Comparison of ENCODE assay signal across 10 cellular contexts in genomic region chr19:11453468-11454341, GRCh38. TPM values are rescaled to one million over a fixed set of nuclear protein-coding genes. Genes with fewer than 3 reads are reported as not detected.
DNase-seq lines count a peak whose midpoint lies in the region; ATAC-seq, FAIRE-seq and TF ChIP-seq lines count a peak whose summit lies in the region.
"Had no signal": no experiment of that assay in that cellular context is flagged by ENCODE, and none has a peak within 500 bp of the region (broad histone marks: within the 10 kb centered on the region; RNA-seq: fewer than 3 reads in every experiment).

No MANE protein-coding gene starts in this region.

- H3K4me1 ChIP-seq in HepG2 (ENCODE audit: insufficient read depth, low read length), result peaks cover 18% of the 10 kb centered on the region
- no peaks in the 10 kb centered on the region for H3K4me1 ChIP-seq in right lobe of liver
- no peaks in the 10 kb centered on the region for H3K4me1 ChIP-seq in thoracic aorta (ENCODE audit: control insufficient read depth in 1 of 2, low read depth in 2 of 2)
- H3K4me1 ChIP-seq in effector memory CD4-positive, alpha-beta T cell (ENCODE audit: control insufficient read depth, insufficient read depth, low read length, poor library complexity, severe bottlenecking), result no peaks in the 10 kb centered on the region

- intact Hi-C loops in HepG2 (cut with micrococcal nuclease; ENCODE audit: unreplicated experiment) (no loop called here), right lobe of liver (cut with DNase I) (no loop called here)

- H3K9me3 ChIP-seq in HepG2 (ENCODE audit: low read length), result no peaks in the 10 kb centered on the region
- H3K9me3 ChIP-seq in right lobe of liver, result no peaks in the 10 kb centered on the region
- H3K9me3 ChIP-seq in thoracic aorta, result no peaks in the 10 kb centered on the region
- no peaks in the 10 kb centered on the region for H3K9me3 ChIP-seq in effector memory CD4-positive, alpha-beta T cell (ENCODE audit: control insufficient read depth, low read length)

- 0 out of 3 replicates have a peak, but pooled peaks have one; percentile 18 for ATAC-seq in HepG2
- ATAC-seq in right lobe of liver, result no peak
- no peak for ATAC-seq in thoracic aorta (ENCODE audit: insufficient number of reproducible peaks, low FRiP score, low read depth)
- no peak for ATAC-seq in GM18520 (IDR thresholded peaks at IDR 0.05; ENCODE audit: unreplicated experiment)

- no peak overlapping the region for H2AFZ ChIP-seq in HepG2 (ENCODE audit: low read length)

- CTCF ChIA-PET in HepG2 (lab: Yijun Ruan, JAX; ENCODE audit: low intra/inter-chr PET ratio, low total read pairs), result interaction anchor here (0.7 kb wide), 1 partner anchor 29 kb away, joined by 4 read pairs; no protein-coding TSS in a partner anchor

- peak overlapping the region; percentile 17 to 45 (median 28); a peak in 4 of 6 replicates for H3K4me3 ChIP-seq in HepG2 (replicated peaks in 1 of 3; ENCODE audit: insufficient read depth in 1 of 3, low read depth in 2 of 3, low read length in 3 of 3)
- H3K4me3 ChIP-seq in right lobe of liver, result no peak overlapping the region
- no peak overlapping the region for H3K4me3 ChIP-seq in fibroblast of pulmonary artery (replicated peaks; ENCODE audit: low read depth, low read length)
- H3K4me3 ChIP-seq in thoracic aorta, result no peak overlapping the region
- H3K4me3 ChIP-seq in effector memory CD4-positive, alpha-beta T cell (ENCODE audit: insufficient read depth, low read depth, low read length, poor library complexity, severe bottlenecking), result no peak overlapping the region

- TF ChIP-seq CTCF in HepG2 (CRISPR knock-in tag; IDR thresholded peaks at IDR 0.05) (peak; percentile 38), right lobe of liver (IDR thresholded peaks at IDR 0.05) (peak in 1 of 4 donors; percentile 7), fibroblast of pulmonary artery (IDR thresholded peaks at IDR 0.05; ENCODE audit: low read length, missing control alignments) (peak; percentile 16), thoracic aorta (IDR thresholded peaks at IDR 0.05) (peak; percentile 10)

- H3K79me2 ChIP-seq in HepG2 (ENCODE audit: insufficient read depth, low read length), result no peaks in the 10 kb centered on the region

- in situ Hi-C loops in HepG2 (cut with HindIII; ENCODE audit: extremely low pct_ligation_motif_present, low pct_unique_long_range_greater_than_20kb), result loop anchor here (10.0 kb wide), 1 partner anchor 169 kb away; no protein-coding TSS in a partner anchor

- WGBS in HepG2 (ENCODE audit: low lambda C conversion rate), result 40% methylated on average over 27 of the region's 27 CpGs
- WGBS in right lobe of liver (ENCODE audit: insufficient coverage, low coverage, low lambda C conversion rate, missing lambda C conversion rate), result 36% methylated on average over 16 of the region's 27 CpGs

- FAIRE-seq in HepG2 (lab: Jason Lieb, UNC), result no peak

- no peak for DNase-seq in HepG2 (ENCODE audit: low spot score)
- DNase-seq in right lobe of liver, result no peak
- DNase-seq in RPMI8226, result peak; percentile 44
- DNase-seq in fibroblast of pulmonary artery (ENCODE audit: low read depth), result no peak
- DNase-seq in thoracic aorta (ENCODE audit: low spot score), result no peak
- no peak for DNase-seq in HK-2 (ENCODE audit: unreplicated experiment)
- no peak for DNase-seq in effector memory CD4-positive, alpha-beta T cell
- DNase-seq: DMS153 had no signal

- H3K27me3 ChIP-seq in HepG2 (ENCODE audit: control insufficient read depth in 1 of 2, insufficient read depth in 2 of 2, low read length in 2 of 2) (peaks cover 1 to 12% of the 10 kb centered on the region in 2 experiments; a peak in 2 of 5 replicates), right lobe of liver (no peaks in the 10 kb centered on the region), thoracic aorta (replicated peaks; ENCODE audit: insufficient read depth) (no peaks in the 10 kb centered on the region)
- H3K27me3 ChIP-seq in effector memory CD4-positive, alpha-beta T cell (replicated peaks; ENCODE audit: control insufficient read depth, insufficient read depth, low read length, poor library complexity, severe bottlenecking), result no peaks in the 10 kb centered on the region

- peak overlapping the region; percentile 65 for H3K4me2 ChIP-seq in HepG2 (ENCODE audit: low read depth, low read length)

- peaks cover 3 to 10% of the 10 kb centered on the region in 2 experiments; a peak in 2 of 5 replicates for H3K36me3 ChIP-seq in HepG2 (replicated peaks in 1 of 2; ENCODE audit: control insufficient read depth in 1 of 2, insufficient read depth in 2 of 2, low read length in 2 of 2)
- H3K36me3 ChIP-seq in right lobe of liver, result peaks cover 0 to 11% (median 1%) of the 10 kb centered on the region in 4 donors
- peaks cover 10% of the 10 kb centered on the region for H3K36me3 ChIP-seq in thoracic aorta
- peaks cover 8% of the 10 kb centered on the region for H3K36me3 ChIP-seq in effector memory CD4-positive, alpha-beta T cell (ENCODE audit: control insufficient read depth, insufficient read depth, low read length)

- BruUV-seq in HepG2 (replicated peaks; lab: Mats Ljungman, UMichigan), result no TSS peak

- POLR2A ChIA-PET in HepG2 (lab: Yijun Ruan, JAX), result interaction anchor here (1.2 kb wide), 1 partner anchor 78 kb away, joined by 4 read pairs; no protein-coding TSS in a partner anchor

- no peaks in the 10 kb centered on the region for H4K20me1 ChIP-seq in HepG2 (ENCODE audit: insufficient read depth, low read length)

- no peak for TF ChIP-seq RAD21 in HepG2 (CRISPR knock-in tag; IDR thresholded peaks at IDR 0.05)

- no peak overlapping the region for H3K9ac ChIP-seq in HepG2 (ENCODE audit: insufficient read depth, low read depth, low read length)

- TF ChIP-seq EP300 in HepG2 (IDR thresholded peaks at IDR 0.05; ENCODE audit: low read depth in 2 of 2, low read length in 2 of 2), result no peak
- no peak for TF ChIP-seq EP300 in HepG2 (CRISPR knock-in tag; IDR thresholded peaks at IDR 0.05; ENCODE audit: borderline replicate concordance)

- no peak for TF ChIP-seq POLR2A in HepG2 (IDR thresholded peaks at IDR 0.05; ENCODE audit: insufficient read depth in 1 of 2, low read depth in 2 of 2, low read length in 2 of 2)
- TF ChIP-seq POLR2A in right lobe of liver (IDR thresholded peaks at IDR 0.05), result no peak

- no peak overlapping the region for H3K27ac ChIP-seq in HepG2 (ENCODE audit: extremely low read length, insufficient read depth, low read length)
- H3K27ac ChIP-seq in right lobe of liver, result no peak overlapping the region
- H3K27ac ChIP-seq in thoracic aorta, result no peak overlapping the region
- no peak overlapping the region for H3K27ac ChIP-seq in effector memory CD4-positive, alpha-beta T cell (ENCODE audit: insufficient read depth, low read length, poor library complexity, severe bottlenecking)

RNA-seq across cellular contexts. Expression of gene PRKCSH, which starts 18.3 kb away (rescaled TPM):
- total RNA-seq in HepG2 (2016; rRNA removed; fragmentation: Illumina TruSeq; extraction: Trizol) (44.2 and 125 TPM in 2 replicates), right lobe of liver (100 to 1,000 TPM; 114 to 206 (median 192) TPM), thoracic aorta (100 to 1,000 TPM; 121 to 123 TPM)
- 48.9 and 50.4 TPM in 2 replicates for total RNA-seq in HepG2 (2016; cell fraction: cytosol; rRNA removed; fragmentation: Illumina TruSeq; extraction: Trizol; ENCODE audit: low read depth)
- 34.7 and 135 TPM in 2 replicates for total RNA-seq in HepG2 (2016; cell fraction: insoluble cytoplasmic fraction; rRNA removed; fragmentation: Illumina TruSeq; extraction: Trizol)
- total RNA-seq in HepG2 (2016; cell fraction: membrane; rRNA removed; fragmentation: Illumina TruSeq; extraction: Trizol), result 48.6 and 53.5 TPM in 2 replicates
- total RNA-seq in HepG2 (2016; cell fraction: nucleus; rRNA removed; fragmentation: Illumina TruSeq; extraction: Trizol), result 112 and 115 TPM in 2 replicates
- polyA plus RNA-seq in HepG2 (2011; rRNA removed), result 85.1 and 111 TPM in 2 replicates
- polyA plus RNA-seq in HepG2 (2011; cell fraction: cytosol; rRNA removed), result 50.0 and 58.7 TPM in 2 replicates
- 284 and 361 TPM in 2 replicates for polyA plus RNA-seq in HepG2 (2011; cell fraction: nucleus; rRNA removed)
- 138 and 245 TPM in 2 replicates for polyA plus RNA-seq in HepG2 (2012)
- polyA plus RNA-seq in HepG2 (2016; cell fraction: cytosol; fragmentation: Illumina TruSeq; extraction: Trizol; ENCODE audit: low read depth), result 34.6 and 43.1 TPM in 2 replicates
- polyA plus RNA-seq in HepG2 (2016; cell fraction: insoluble cytoplasmic fraction; fragmentation: Illumina TruSeq; extraction: Trizol; ENCODE audit: low read depth), result 46.2 and 78.4 TPM in 2 replicates
- polyA plus RNA-seq in HepG2 (2016; cell fraction: membrane; fragmentation: Illumina TruSeq; extraction: Trizol; ENCODE audit: low read depth), result 62.2 and 79.4 TPM in 2 replicates
- polyA plus RNA-seq in HepG2 (2016; cell fraction: nucleus; fragmentation: Illumina TruSeq; extraction: Trizol; ENCODE audit: insufficient read depth, low read depth), result 408 and 430 TPM in 2 replicates
- polyA minus RNA-seq in HepG2 (2011; rRNA and poly(A)+ RNA removed; ENCODE audit: low replicate concordance), result 138 and 163 TPM in 2 replicates
- polyA minus RNA-seq in HepG2 (2011; cell fraction: cytosol; rRNA and poly(A)+ RNA removed), result 104 and 130 TPM in 2 replicates
- 60.0 and 70.7 TPM in 2 replicates for polyA minus RNA-seq in HepG2 (2011; cell fraction: nucleus; rRNA and poly(A)+ RNA removed)

RNA-seq across cellular contexts. Expression of gene ODAD3, which starts 18.8 kb away (rescaled TPM):
- total RNA-seq in HepG2 (2016; rRNA removed; fragmentation: Illumina TruSeq; extraction: Trizol), result 0.04 TPM in 1 of 2 replicates, not detected in the other
- not detected in 2 replicates for total RNA-seq in HepG2 (2016; cell fraction: cytosol; rRNA removed; fragmentation: Illumina TruSeq; extraction: Trizol; ENCODE audit: low read depth)
- 0.19 TPM in 1 of 2 replicates, not detected in the other for total RNA-seq in HepG2 (2016; cell fraction: insoluble cytoplasmic fraction; rRNA removed; fragmentation: Illumina TruSeq; extraction: Trizol)
- total RNA-seq in HepG2 (2016; cell fraction: membrane; rRNA removed; fragmentation: Illumina TruSeq; extraction: Trizol), result 0.38 TPM in 1 of 2 replicates, not detected in the other
- total RNA-seq in HepG2 (2016; cell fraction: nucleus; rRNA removed; fragmentation: Illumina TruSeq; extraction: Trizol), result 0.19 and 0.34 TPM in 2 replicates
- 0.08 and 0.35 TPM in 2 replicates for polyA plus RNA-seq in HepG2 (2011; rRNA removed)
- 0.23 and 0.26 TPM in 2 replicates for polyA plus RNA-seq in HepG2 (2011; cell fraction: cytosol; rRNA removed)
- 0.29 and 0.42 TPM in 2 replicates for polyA plus RNA-seq in HepG2 (2011; cell fraction: nucleus; rRNA removed)
- polyA plus RNA-seq in HepG2 (2012), result 0.08 and 0.13 TPM in 2 replicates
- polyA plus RNA-seq in HepG2 (2016; cell fraction: cytosol; fragmentation: Illumina TruSeq; extraction: Trizol; ENCODE audit: low read depth), result not detected in 2 replicates
- polyA plus RNA-seq in HepG2 (2016; cell fraction: insoluble cytoplasmic fraction; fragmentation: Illumina TruSeq; extraction: Trizol; ENCODE audit: low read depth), result 0.20 TPM in 1 of 2 replicates, not detected in the other
- polyA plus RNA-seq in HepG2 (2016; cell fraction: membrane; fragmentation: Illumina TruSeq; extraction: Trizol; ENCODE audit: low read depth), result not detected in 2 replicates
- 0.32 and 1.2 TPM in 2 replicates for polyA plus RNA-seq in HepG2 (2016; cell fraction: nucleus; fragmentation: Illumina TruSeq; extraction: Trizol; ENCODE audit: insufficient read depth, low read depth)
- polyA minus RNA-seq in HepG2 (2011; rRNA and poly(A)+ RNA removed; ENCODE audit: low replicate concordance), result 1.6 TPM in 1 of 2 replicates, not detected in the other
- polyA minus RNA-seq in HepG2 (2011; cell fraction: cytosol; rRNA and poly(A)+ RNA removed), result not detected in 2 replicates
- 0.25 TPM in 1 of 2 replicates, not detected in the other for polyA minus RNA-seq in HepG2 (2011; cell fraction: nucleus; rRNA and poly(A)+ RNA removed)
- under 1 TPM; 0.21 to 0.73 (median 0.54) TPM for total RNA-seq in right lobe of liver
- 1 to 10 TPM in 1 of 2 donors, under 1 TPM in 1; 0.35 to 2.0 TPM for total RNA-seq in thoracic aorta

RNA-seq across cellular contexts. Expression of gene ELAVL3, which starts 27.1 kb away (rescaled TPM):
- total RNA-seq in HepG2 (2016; rRNA removed; fragmentation: Illumina TruSeq; extraction: Trizol) (not detected in 2 replicates), right lobe of liver (not detected), thoracic aorta (not detected)
- total RNA-seq in HepG2 (2016; cell fraction: cytosol; rRNA removed; fragmentation: Illumina TruSeq; extraction: Trizol; ENCODE audit: low read depth), result not detected in 2 replicates
- total RNA-seq in HepG2 (2016; cell fraction: insoluble cytoplasmic fraction; rRNA removed; fragmentation: Illumina TruSeq; extraction: Trizol), result not detected in 2 replicates
- total RNA-seq in HepG2 (2016; cell fraction: membrane; rRNA removed; fragmentation: Illumina TruSeq; extraction: Trizol), result not detected in 2 replicates
- not detected in 2 replicates for total RNA-seq in HepG2 (2016; cell fraction: nucleus; rRNA removed; fragmentation: Illumina TruSeq; extraction: Trizol)
- polyA plus RNA-seq in HepG2 (2011; rRNA removed), result 0.03 TPM in 2 replicates
- polyA plus RNA-seq in HepG2 (2011; cell fraction: cytosol; rRNA removed), result not detected in 2 replicates
- polyA plus RNA-seq in HepG2 (2011; cell fraction: nucleus; rRNA removed), result 0.12 and 0.16 TPM in 2 replicates
- 0.03 TPM in 2 replicates for polyA plus RNA-seq in HepG2 (2012)
- 0.02 TPM in 1 of 2 replicates, not detected in the other for polyA plus RNA-seq in HepG2 (2016; cell fraction: cytosol; fragmentation: Illumina TruSeq; extraction: Trizol; ENCODE audit: low read depth)
- polyA plus RNA-seq in HepG2 (2016; cell fraction: insoluble cytoplasmic fraction; fragmentation: Illumina TruSeq; extraction: Trizol; ENCODE audit: low read depth), result not detected in 2 replicates
- polyA plus RNA-seq in HepG2 (2016; cell fraction: membrane; fragmentation: Illumina TruSeq; extraction: Trizol; ENCODE audit: low read depth), result not detected in 2 replicates
- polyA plus RNA-seq in HepG2 (2016; cell fraction: nucleus; fragmentation: Illumina TruSeq; extraction: Trizol; ENCODE audit: insufficient read depth, low read depth), result not detected in 2 replicates
- not detected in 2 replicates for polyA minus RNA-seq in HepG2 (2011; rRNA and poly(A)+ RNA removed; ENCODE audit: low replicate concordance)
- polyA minus RNA-seq in HepG2 (2011; cell fraction: cytosol; rRNA and poly(A)+ RNA removed), result not detected in 2 replicates
- polyA minus RNA-seq in HepG2 (2011; cell fraction: nucleus; rRNA and poly(A)+ RNA removed), result not detected in 2 replicates
- total RNA-seq: H4 had no signal

RNA-seq across cellular contexts. Expression of gene RGL3, which starts 34.6 kb away (rescaled TPM):
- 1.2 and 4.2 TPM in 2 replicates for total RNA-seq in HepG2 (2016; rRNA removed; fragmentation: Illumina TruSeq; extraction: Trizol)
- total RNA-seq in HepG2 (2016; cell fraction: cytosol; rRNA removed; fragmentation: Illumina TruSeq; extraction: Trizol; ENCODE audit: low read depth), result 2.5 and 4.2 TPM in 2 replicates
- total RNA-seq in HepG2 (2016; cell fraction: insoluble cytoplasmic fraction; rRNA removed; fragmentation: Illumina TruSeq; extraction: Trizol), result 0.24 and 4.3 TPM in 2 replicates
- total RNA-seq in HepG2 (2016; cell fraction: membrane; rRNA removed; fragmentation: Illumina TruSeq; extraction: Trizol), result 0.80 and 2.7 TPM in 2 replicates
- 5.7 and 8.1 TPM in 2 replicates for total RNA-seq in HepG2 (2016; cell fraction: nucleus; rRNA removed; fragmentation: Illumina TruSeq; extraction: Trizol)
- polyA plus RNA-seq in HepG2 (2011; rRNA removed), result 7.6 and 8.4 TPM in 2 replicates
- 0.79 and 1.9 TPM in 2 replicates for polyA plus RNA-seq in HepG2 (2011; cell fraction: cytosol; rRNA removed)
- polyA plus RNA-seq in HepG2 (2011; cell fraction: nucleus; rRNA removed), result 95.2 and 108 TPM in 2 replicates
- polyA plus RNA-seq in HepG2 (2012), result 9.4 TPM in 2 replicates
- 0.75 and 0.92 TPM in 2 replicates for polyA plus RNA-seq in HepG2 (2016; cell fraction: cytosol; fragmentation: Illumina TruSeq; extraction: Trizol; ENCODE audit: low read depth)
- 1.5 and 2.8 TPM in 2 replicates for polyA plus RNA-seq in HepG2 (2016; cell fraction: insoluble cytoplasmic fraction; fragmentation: Illumina TruSeq; extraction: Trizol; ENCODE audit: low read depth)
- polyA plus RNA-seq in HepG2 (2016; cell fraction: membrane; fragmentation: Illumina TruSeq; extraction: Trizol; ENCODE audit: low read depth), result 0.85 and 1.4 TPM in 2 replicates
- polyA plus RNA-seq in HepG2 (2016; cell fraction: nucleus; fragmentation: Illumina TruSeq; extraction: Trizol; ENCODE audit: insufficient read depth, low read depth), result 38.5 and 40.9 TPM in 2 replicates
- 7.1 and 16.7 TPM in 2 replicates for polyA minus RNA-seq in HepG2 (2011; rRNA and poly(A)+ RNA removed; ENCODE audit: low replicate concordance)
- 3.9 and 4.1 TPM in 2 replicates for polyA minus RNA-seq in HepG2 (2011; cell fraction: cytosol; rRNA and poly(A)+ RNA removed)
- polyA minus RNA-seq in HepG2 (2011; cell fraction: nucleus; rRNA and poly(A)+ RNA removed), result 14.0 and 15.7 TPM in 2 replicates
- total RNA-seq in right lobe of liver, result 10 to 100 TPM in 5 of 6 experiments, 1 to 10 TPM in 1; 6.7 to 26.6 (median 19.7) TPM
- 10 to 100 TPM; 43.6 to 47.4 TPM for total RNA-seq in thoracic aorta
- total RNA-seq: H4 had no signal

RNA-seq across cellular contexts. Expression of gene ZNF653, which starts 51.9 kb away (rescaled TPM):
- total RNA-seq in HepG2 (2016; rRNA removed; fragmentation: Illumina TruSeq; extraction: Trizol) (1.2 and 4.7 TPM in 2 replicates), right lobe of liver (1 to 10 TPM; 2.7 to 7.0 (median 3.9) TPM), thoracic aorta (10 to 100 TPM in 1 of 2 donors, 1 to 10 TPM in 1; 5.4 to 25.0 TPM)
- total RNA-seq in HepG2 (2016; cell fraction: cytosol; rRNA removed; fragmentation: Illumina TruSeq; extraction: Trizol; ENCODE audit: low read depth), result 1.0 and 1.5 TPM in 2 replicates
- 1.2 and 3.2 TPM in 2 replicates for total RNA-seq in HepG2 (2016; cell fraction: insoluble cytoplasmic fraction; rRNA removed; fragmentation: Illumina TruSeq; extraction: Trizol)
- total RNA-seq in HepG2 (2016; cell fraction: membrane; rRNA removed; fragmentation: Illumina TruSeq; extraction: Trizol), result 1.8 and 2.2 TPM in 2 replicates
- 2.9 and 3.8 TPM in 2 replicates for total RNA-seq in HepG2 (2016; cell fraction: nucleus; rRNA removed; fragmentation: Illumina TruSeq; extraction: Trizol)
- 6.6 and 7.1 TPM in 2 replicates for polyA plus RNA-seq in HepG2 (2011; rRNA removed)
- 7.1 and 10.4 TPM in 2 replicates for polyA plus RNA-seq in HepG2 (2011; cell fraction: cytosol; rRNA removed)
- 18.3 and 30.3 TPM in 2 replicates for polyA plus RNA-seq in HepG2 (2011; cell fraction: nucleus; rRNA removed)
- polyA plus RNA-seq in HepG2 (2012), result 3.6 and 4.5 TPM in 2 replicates
- 0.57 and 1.6 TPM in 2 replicates for polyA plus RNA-seq in HepG2 (2016; cell fraction: cytosol; fragmentation: Illumina TruSeq; extraction: Trizol; ENCODE audit: low read depth)
- 1.9 and 2.7 TPM in 2 replicates for polyA plus RNA-seq in HepG2 (2016; cell fraction: insoluble cytoplasmic fraction; fragmentation: Illumina TruSeq; extraction: Trizol; ENCODE audit: low read depth)
- polyA plus RNA-seq in HepG2 (2016; cell fraction: membrane; fragmentation: Illumina TruSeq; extraction: Trizol; ENCODE audit: low read depth), result 1.3 and 1.8 TPM in 2 replicates
- polyA plus RNA-seq in HepG2 (2016; cell fraction: nucleus; fragmentation: Illumina TruSeq; extraction: Trizol; ENCODE audit: insufficient read depth, low read depth), result 5.8 and 5.9 TPM in 2 replicates
- polyA minus RNA-seq in HepG2 (2011; rRNA and poly(A)+ RNA removed; ENCODE audit: low replicate concordance), result 5.9 and 8.5 TPM in 2 replicates
- 2.1 and 3.0 TPM in 2 replicates for polyA minus RNA-seq in HepG2 (2011; cell fraction: cytosol; rRNA and poly(A)+ RNA removed)
- 11.2 and 12.4 TPM in 2 replicates for polyA minus RNA-seq in HepG2 (2011; cell fraction: nucleus; rRNA and poly(A)+ RNA removed)

Comparison
In these comparisons a context has a peak if more than half of its experiments do, and no peak if none do; other contexts are left out.
1. H3K4me3 ChIP-seq: peak in HepG2 (3 of 3); none in right lobe of liver (0 of 3), fibroblast of pulmonary artery (single experiment), thoracic aorta (single experiment) and effector memory CD4-positive, alpha-beta T cell (single experiment).